ENCODE assay signal across 1 cellular context in the genomic region with DNA sequence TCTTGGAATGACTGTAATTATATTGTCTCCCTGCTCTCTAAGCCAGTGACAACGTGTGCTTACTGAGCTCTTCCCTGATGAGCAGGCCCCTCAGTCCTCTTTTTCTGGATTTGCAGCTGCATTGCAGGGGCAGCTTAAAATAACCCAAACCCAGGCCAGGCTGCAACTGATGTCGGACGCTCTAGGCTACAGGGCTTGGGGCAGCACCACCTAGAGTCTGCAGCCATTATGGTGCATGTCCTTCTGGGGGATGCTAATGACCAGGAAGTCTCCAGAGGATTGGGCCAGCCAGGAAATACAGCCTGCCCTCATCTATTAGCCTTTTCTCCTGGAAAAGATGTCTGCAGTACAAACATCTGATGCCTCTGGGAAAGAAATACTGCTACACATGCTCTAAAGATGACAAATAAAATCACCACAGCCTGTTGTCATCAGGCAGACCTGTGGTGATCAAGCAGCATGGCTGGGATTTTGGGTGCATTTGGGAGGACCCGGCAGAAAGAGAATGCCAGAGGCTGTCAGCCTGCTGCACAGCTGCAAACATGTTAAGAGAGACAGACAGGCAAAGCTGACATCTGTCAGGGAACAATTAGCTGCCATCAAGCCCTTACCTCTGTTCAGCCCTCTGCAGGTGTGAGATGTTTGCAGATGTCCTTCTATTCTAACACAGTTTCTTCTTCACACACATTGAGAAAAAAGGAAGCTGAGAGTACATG.
TF ChIP-seq lines count a peak whose summit lies in the region.

No MANE protein-coding gene starts in this region.

TF ChIP-seq in H1, 55 proteins besides CTCF, POLR2A, EP300 and RAD21 (continued from another document):
- no peak for TF ChIP-seq SIX5 (IDR thresholded peaks at IDR 0.05; ENCODE audit: low read depth, low read length)
